In the genomic region with DNA sequence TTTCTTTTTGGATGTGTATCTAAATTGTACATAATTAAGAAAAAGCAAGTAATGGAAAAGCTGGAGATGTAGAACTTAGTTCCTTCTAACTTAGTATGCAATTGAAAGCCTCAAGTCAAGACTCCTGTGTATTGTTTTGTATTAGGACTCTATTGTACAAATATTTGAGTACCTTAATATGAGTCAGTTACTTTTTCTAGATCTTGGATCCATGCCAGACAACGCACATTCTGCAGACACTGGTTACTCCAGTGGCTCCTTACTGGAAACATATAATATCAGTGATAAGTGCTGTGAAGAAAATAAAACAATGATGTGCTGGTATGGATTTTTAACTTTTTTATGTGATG, we compare ENCODE assay signal across 8 cellular contexts. TPM values are rescaled to one million over a fixed set of nuclear protein-coding genes. Genes with fewer than 3 reads are reported as not detected.
DNase-seq lines count a peak whose midpoint lies in the region; ATAC-seq and TF ChIP-seq lines count a peak whose summit lies in the region.

No MANE protein-coding gene starts in this region.

- H3K27ac ChIP-seq in stomach smooth muscle (ENCODE audit: low read length): no peak overlapping the region

- peak overlapping the region; percentile 99 for H3K27ac Mint-ChIP-seq in activated naive CD8-positive, alpha-beta T cell treated with anti-CD3 and anti-CD28 coated beads, Interleukin-2, amount 50 U/mL, for 24 hours

- H3K36me3 Mint-ChIP-seq in activated naive CD8-positive, alpha-beta T cell treated with anti-CD3 and anti-CD28 coated beads, Interleukin-2, amount 50 U/mL, for 24 hours (ENCODE audit: low read depth): peaks cover 25% of the 10 kb centered on the region

- peak; percentile 17 for DNase-seq in activated T-cell treated with anti-CD3 and anti-CD28 coated beads for 4 hours
- no peak for DNase-seq in activated T-cell treated with anti-CD3 and anti-CD28 coated beads, Interleukin-2, amount 50 U/mL, for 1 hour
- DNase-seq in NCI-H345 (lab: John Stamatoyannopoulos, UW): peak; percentile 57
- no peak for DNase-seq in activated naive CD8-positive, alpha-beta T cell treated with anti-CD3 and anti-CD28 coated beads, Interleukin-2, amount 50 U/mL, for 24 hours
- no peak for DNase-seq in mucosa of descending colon
- DNase-seq in inferior parietal cortex (ENCODE audit: extremely low spot score): no peak

- H3K9ac ChIP-seq in stomach smooth muscle (ENCODE audit: low read length in 2 of 2): peak overlapping the region in 1 of 2 donors; percentile 95

- H3K4me1 Mint-ChIP-seq in activated naive CD8-positive, alpha-beta T cell treated with anti-CD3 and anti-CD28 coated beads, Interleukin-2, amount 50 U/mL, for 24 hours: peaks cover 53% of the 10 kb centered on the region

- peaks cover 15% of the 10 kb centered on the region for H3K4me1 ChIP-seq in stomach smooth muscle (ENCODE audit: control insufficient read depth, insufficient read depth, low read length)
- H3K4me1 ChIP-seq in mucosa of descending colon (ENCODE audit: low read depth): peaks cover 36% of the 10 kb centered on the region

- ATAC-seq in activated naive CD8-positive, alpha-beta T cell treated with anti-CD3 and anti-CD28 coated beads, Interleukin-2, amount 50 U/mL, for 24 hours: no peak
- ATAC-seq in mucosa of descending colon: no peak

- no peaks in the 10 kb centered on the region for H3K27me3 ChIP-seq in stomach smooth muscle (ENCODE audit: control insufficient read depth in 1 of 2, insufficient read depth in 2 of 2, low read length in 2 of 2)

- H3K36me3 ChIP-seq in stomach smooth muscle (ENCODE audit: control insufficient read depth in 2 of 2, insufficient read depth in 2 of 2, low read length in 2 of 2) (no peaks in the 10 kb centered on the region), mucosa of descending colon (ENCODE audit: low read depth) (no peaks in the 10 kb centered on the region)

- peaks cover 4% of the 10 kb centered on the region for H3K27me3 Mint-ChIP-seq in activated naive CD8-positive, alpha-beta T cell treated with anti-CD3 and anti-CD28 coated beads, Interleukin-2, amount 50 U/mL, for 24 hours

- peak overlapping the region; percentile 94; the same call in 1 of the 2 replicates for H3K4me3 ChIP-seq in iPS-18c (ENCODE audit: insufficient read depth, low read depth, low read length)
- H3K4me3 ChIP-seq in stomach smooth muscle (ENCODE audit: low read length in 2 of 2): peak overlapping the region; percentile 84 to 85
- no peak overlapping the region for H3K4me3 ChIP-seq in mucosa of descending colon

- no peaks in the 10 kb centered on the region for H3K9me3 Mint-ChIP-seq in activated naive CD8-positive, alpha-beta T cell treated with anti-CD3 and anti-CD28 coated beads, Interleukin-2, amount 50 U/mL, for 24 hours

- intact Hi-C loops in mucosa of descending colon (cut with DNase I, micrococcal nuclease): loop anchor here in 1 of 2 donors (2.0 to 5.0 kb wide), 2 partner anchors 81 to 336 kb away; no protein-coding TSS in a partner anchor

- TF ChIP-seq CTCF in mucosa of descending colon (IDR thresholded peaks at IDR 0.05): no peak

- H3K9me3 ChIP-seq in iPS-18c (ENCODE audit: control insufficient read depth, insufficient read depth, low read length): no peaks in the 10 kb centered on the region
- no peaks in the 10 kb centered on the region for H3K9me3 ChIP-seq in stomach smooth muscle (ENCODE audit: control insufficient read depth in 2 of 2, low read length in 2 of 2)
- H3K9me3 ChIP-seq in mucosa of descending colon: no peaks in the 10 kb centered on the region

- H3K4me3 Mint-ChIP-seq in activated naive CD8-positive, alpha-beta T cell treated with anti-CD3 and anti-CD28 coated beads, Interleukin-2, amount 50 U/mL, for 24 hours: peak overlapping the region; percentile 96

RNA-seq across cellular contexts. Expression of a gene that starts 1.5 kb away (rescaled TPM):
- total RNA-seq in mucosa of descending colon: 10 to 100 TPM; 15.3 to 22.6 (median 18.6) TPM

Comparison
In these comparisons a context has a peak if more than half of its experiments do, and no peak if none do; other contexts are left out.
1. DNase-seq: peak in activated T-cell treated with anti-CD3 and anti-CD28 coated beads for 4 hours (single experiment) and NCI-H345 (single experiment); none in activated T-cell treated with anti-CD3 and anti-CD28 coated beads, Interleukin-2, amount 50 U/mL, for 1 hour (single experiment), activated naive CD8-positive, alpha-beta T cell treated with anti-CD3 and anti-CD28 coated beads, Interleukin-2, amount 50 U/mL, for 24 hours (single experiment), mucosa of descending colon (0 of 3) and inferior parietal cortex (single experiment).